Comparison of ENCODE assay signal across 2 cellular contexts in genomic region chr17:56416682-56417351, GRCh38.
TF ChIP-seq lines count a peak whose summit lies in the region.

No MANE protein-coding gene starts in this region.

TF ChIP-seq in HEK293, 187 proteins besides CTCF, POLR2A, EP300 and RAD21 (continued from another document):
- TF ChIP-seq, protein P1, sequence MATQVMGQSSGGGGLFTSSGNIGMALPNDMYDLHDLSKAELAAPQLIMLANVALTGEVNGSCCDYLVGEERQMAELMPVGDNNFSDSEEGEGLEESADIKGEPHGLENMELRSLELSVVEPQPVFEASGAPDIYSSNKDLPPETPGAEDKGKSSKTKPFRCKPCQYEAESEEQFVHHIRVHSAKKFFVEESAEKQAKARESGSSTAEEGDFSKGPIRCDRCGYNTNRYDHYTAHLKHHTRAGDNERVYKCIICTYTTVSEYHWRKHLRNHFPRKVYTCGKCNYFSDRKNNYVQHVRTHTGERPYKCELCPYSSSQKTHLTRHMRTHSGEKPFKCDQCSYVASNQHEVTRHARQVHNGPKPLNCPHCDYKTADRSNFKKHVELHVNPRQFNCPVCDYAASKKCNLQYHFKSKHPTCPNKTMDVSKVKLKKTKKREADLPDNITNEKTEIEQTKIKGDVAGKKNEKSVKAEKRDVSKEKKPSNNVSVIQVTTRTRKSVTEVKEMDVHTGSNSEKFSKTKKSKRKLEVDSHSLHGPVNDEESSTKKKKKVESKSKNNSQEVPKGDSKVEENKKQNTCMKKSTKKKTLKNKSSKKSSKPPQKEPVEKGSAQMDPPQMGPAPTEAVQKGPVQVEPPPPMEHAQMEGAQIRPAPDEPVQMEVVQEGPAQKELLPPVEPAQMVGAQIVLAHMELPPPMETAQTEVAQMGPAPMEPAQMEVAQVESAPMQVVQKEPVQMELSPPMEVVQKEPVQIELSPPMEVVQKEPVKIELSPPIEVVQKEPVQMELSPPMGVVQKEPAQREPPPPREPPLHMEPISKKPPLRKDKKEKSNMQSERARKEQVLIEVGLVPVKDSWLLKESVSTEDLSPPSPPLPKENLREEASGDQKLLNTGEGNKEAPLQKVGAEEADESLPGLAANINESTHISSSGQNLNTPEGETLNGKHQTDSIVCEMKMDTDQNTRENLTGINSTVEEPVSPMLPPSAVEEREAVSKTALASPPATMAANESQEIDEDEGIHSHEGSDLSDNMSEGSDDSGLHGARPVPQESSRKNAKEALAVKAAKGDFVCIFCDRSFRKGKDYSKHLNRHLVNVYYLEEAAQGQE (tag by site-specific recombination; IDR thresholded peaks at IDR 0.05): no peak
- TF ChIP-seq ZNF488 (tag by site-specific recombination; IDR thresholded peaks at IDR 0.05): no peak
- TF ChIP-seq ZNF544 (tag by site-specific recombination; IDR thresholded peaks at IDR 0.05): no peak
- TF ChIP-seq ZNF645 (tag by site-specific recombination; IDR thresholded peaks at IDR 0.05): no peak
- TF ChIP-seq, protein P2, sequence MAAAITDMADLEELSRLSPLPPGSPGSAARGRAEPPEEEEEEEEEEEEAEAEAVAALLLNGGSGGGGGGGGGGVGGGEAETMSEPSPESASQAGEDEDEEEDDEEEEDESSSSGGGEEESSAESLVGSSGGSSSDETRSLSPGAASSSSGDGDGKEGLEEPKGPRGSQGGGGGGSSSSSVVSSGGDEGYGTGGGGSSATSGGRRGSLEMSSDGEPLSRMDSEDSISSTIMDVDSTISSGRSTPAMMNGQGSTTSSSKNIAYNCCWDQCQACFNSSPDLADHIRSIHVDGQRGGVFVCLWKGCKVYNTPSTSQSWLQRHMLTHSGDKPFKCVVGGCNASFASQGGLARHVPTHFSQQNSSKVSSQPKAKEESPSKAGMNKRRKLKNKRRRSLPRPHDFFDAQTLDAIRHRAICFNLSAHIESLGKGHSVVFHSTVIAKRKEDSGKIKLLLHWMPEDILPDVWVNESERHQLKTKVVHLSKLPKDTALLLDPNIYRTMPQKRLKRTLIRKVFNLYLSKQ (tag by site-specific recombination; IDR thresholded peaks at IDR 0.05; ENCODE audit: borderline replicate concordance): no peak
- TF ChIP-seq ZNF341 (tag by site-specific recombination; IDR thresholded peaks at IDR 0.05; ENCODE audit: low read depth): no peak

TF ChIP-seq in K562, 482 proteins besides CTCF, POLR2A, EP300 and RAD21 (continues in another document):
- TF ChIP-seq, protein P3, sequence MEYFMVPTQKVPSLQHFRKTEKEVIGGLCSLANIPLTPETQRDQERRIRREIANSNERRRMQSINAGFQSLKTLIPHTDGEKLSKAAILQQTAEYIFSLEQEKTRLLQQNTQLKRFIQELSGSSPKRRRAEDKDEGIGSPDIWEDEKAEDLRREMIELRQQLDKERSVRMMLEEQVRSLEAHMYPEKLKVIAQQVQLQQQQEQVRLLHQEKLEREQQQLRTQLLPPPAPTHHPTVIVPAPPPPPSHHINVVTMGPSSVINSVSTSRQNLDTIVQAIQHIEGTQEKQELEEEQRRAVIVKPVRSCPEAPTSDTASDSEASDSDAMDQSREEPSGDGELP (CRISPR knock-in tag; IDR thresholded peaks at IDR 0.05; ENCODE audit: borderline replicate concordance): no peak
- TF ChIP-seq KDM1A (IDR thresholded peaks at IDR 0.05) (no peak), NFIX (CRISPR knock-in tag; IDR thresholded peaks at IDR 0.05; ENCODE audit: low read depth) (no peak), ZNF146 (CRISPR knock-in tag; IDR thresholded peaks at IDR 0.05; ENCODE audit: unreplicated experiment) (peak; percentile 78), HNRNPK (IDR thresholded peaks at IDR 0.05; ENCODE audit: low read depth, low read length, poor library complexity, severe bottlenecking) (peak; percentile 61), RERE (CRISPR knock-in tag; IDR thresholded peaks at IDR 0.05; ENCODE audit: borderline replicate concordance) (no peak), SNAPC5 (CRISPR knock-in tag; IDR thresholded peaks at IDR 0.05) (no peak), ZNF717 (CRISPR knock-in tag; IDR thresholded peaks at IDR 0.05) (no peak), RBM25 (IDR thresholded peaks at IDR 0.05; ENCODE audit: low read depth, low read length, severe bottlenecking) (peak; percentile 23), BRD9 (IDR thresholded peaks at IDR 0.05; ENCODE audit: low read depth, partially characterized antibody) (no peak), ILF3 (IDR thresholded peaks at IDR 0.05; ENCODE audit: borderline replicate concordance) (no peak), TAF15 (IDR thresholded peaks at IDR 0.05; ENCODE audit: low read depth, low read length) (no peak), CBX1 (IDR thresholded peaks at IDR 0.05; ENCODE audit: low read depth) (no peak), ZNF23 (CRISPR knock-in tag; IDR thresholded peaks at IDR 0.05) (no peak), ZNF24 (IDR thresholded peaks at IDR 0.05) (no peak), ZNF407 (IDR thresholded peaks at IDR 0.05; ENCODE audit: low read depth) (no peak), HIVEP1 (CRISPR knock-in tag; IDR thresholded peaks at IDR 0.05) (no peak), ZBTB1 (CRISPR knock-in tag; IDR thresholded peaks at IDR 0.05; ENCODE audit: borderline replicate concordance, low read depth) (no peak), ZHX1 (conservative IDR thresholded peaks at IDR 0.05; ENCODE audit: low read length) (no peak)
- TF ChIP-seq, protein P4, sequence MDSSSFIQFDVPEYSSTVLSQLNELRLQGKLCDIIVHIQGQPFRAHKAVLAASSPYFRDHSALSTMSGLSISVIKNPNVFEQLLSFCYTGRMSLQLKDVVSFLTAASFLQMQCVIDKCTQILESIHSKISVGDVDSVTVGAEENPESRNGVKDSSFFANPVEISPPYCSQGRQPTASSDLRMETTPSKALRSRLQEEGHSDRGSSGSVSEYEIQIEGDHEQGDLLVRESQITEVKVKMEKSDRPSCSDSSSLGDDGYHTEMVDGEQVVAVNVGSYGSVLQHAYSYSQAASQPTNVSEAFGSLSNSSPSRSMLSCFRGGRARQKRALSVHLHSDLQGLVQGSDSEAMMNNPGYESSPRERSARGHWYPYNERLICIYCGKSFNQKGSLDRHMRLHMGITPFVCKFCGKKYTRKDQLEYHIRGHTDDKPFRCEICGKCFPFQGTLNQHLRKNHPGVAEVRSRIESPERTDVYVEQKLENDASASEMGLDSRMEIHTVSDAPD (CRISPR knock-in tag; IDR thresholded peaks at IDR 0.05): no peak
- TF ChIP-seq, protein P5, sequence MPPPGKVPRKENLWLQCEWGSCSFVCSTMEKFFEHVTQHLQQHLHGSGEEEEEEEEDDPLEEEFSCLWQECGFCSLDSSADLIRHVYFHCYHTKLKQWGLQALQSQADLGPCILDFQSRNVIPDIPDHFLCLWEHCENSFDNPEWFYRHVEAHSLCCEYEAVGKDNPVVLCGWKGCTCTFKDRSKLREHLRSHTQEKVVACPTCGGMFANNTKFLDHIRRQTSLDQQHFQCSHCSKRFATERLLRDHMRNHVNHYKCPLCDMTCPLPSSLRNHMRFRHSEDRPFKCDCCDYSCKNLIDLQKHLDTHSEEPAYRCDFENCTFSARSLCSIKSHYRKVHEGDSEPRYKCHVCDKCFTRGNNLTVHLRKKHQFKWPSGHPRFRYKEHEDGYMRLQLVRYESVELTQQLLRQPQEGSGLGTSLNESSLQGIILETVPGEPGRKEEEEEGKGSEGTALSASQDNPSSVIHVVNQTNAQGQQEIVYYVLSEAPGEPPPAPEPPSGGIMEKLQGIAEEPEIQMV (tag; conservative IDR thresholded peaks at IDR 0.05; ENCODE audit: low read depth): no peak
